In the genomic region with DNA sequence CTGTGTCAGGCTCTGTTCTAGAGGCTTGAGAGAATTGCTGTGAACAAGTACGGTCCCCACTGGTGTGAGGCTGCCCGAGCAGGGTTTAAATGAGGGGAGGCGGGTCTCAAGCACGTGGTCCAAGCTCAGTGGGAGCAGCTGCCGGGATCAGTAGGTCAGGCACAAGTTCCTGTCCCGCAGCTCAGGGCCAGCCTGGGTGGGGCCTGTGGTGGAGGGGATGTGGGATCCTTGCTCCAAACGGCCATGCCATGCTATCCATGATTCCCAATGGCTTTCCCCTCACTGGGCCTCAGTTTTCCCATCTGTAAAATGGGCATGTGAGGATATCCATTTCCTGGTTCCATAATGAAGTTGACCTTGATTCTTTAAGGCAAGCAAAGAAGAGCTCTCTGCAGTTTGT, we compare ENCODE assay signal across 41 cellular contexts. TPM values are rescaled to one million over a fixed set of nuclear protein-coding genes. Genes with fewer than 3 reads are reported as not detected.
"Had no signal": no experiment of that assay in that cellular context is flagged by ENCODE, and none has a peak within 500 bp of the region (broad histone marks: within the 10 kb centered on the region; RNA-seq: fewer than 3 reads in every experiment).

No MANE protein-coding gene starts in this region.

- H3K4me1 ChIP-seq: adrenal gland, body of pancreas, colonic mucosa, esophagus squamous epithelium, gastroesophageal sphincter, heart right ventricle had no signal

- H3K9me3 ChIP-seq: adrenal gland, body of pancreas, colonic mucosa had no signal

- H3K4me3 Mint-ChIP-seq: activated B cell treated with CpG ODN at 0.5 μM for 24 hours; activated CD8-positive, alpha-beta T cell treated with anti-CD3 and anti-CD28 coated beads for 36 hours; activated naive CD4-positive, alpha-beta T cell treated with anti-CD3 and anti-CD28 coated beads for 36 hours; activated naive CD4-positive, alpha-beta T cell treated with anti-CD3 and anti-CD28 coated beads, Interleukin-2, amount 50 U/mL, for 24 hours; activated naive CD8-positive, alpha-beta T cell treated with anti-CD3 and anti-CD28 coated beads for 36 hours; activated naive CD8-positive, alpha-beta T cell treated with anti-CD3 and anti-CD28 coated beads, Interleukin-2, amount 50 U/mL, for 24 hours; activated T-helper 1 cell treated with anti-CD3 and anti-CD28 coated beads, Interleukin-12 subunit alpha, Interleukin-12 subunit beta, Interleukin-2, Interleukin-4 antibody, amounts not matched to agents 30 ng/mL and 10 ng/mL and 1 ng/mL, durations not matched to agents 14 hours and 24 hours and 36 hours; T-helper 17 cell; T-helper 2 cell treated with Interferon-gamma antibody and Interleukin-4, amounts not matched to agents 5 μg/mL and 100 μg/mL, for 36 hours had no signal

- FAIRE-seq: endometrium, endothelial cell of umbilical vein had no signal

- H3K27me3 ChIP-seq: adrenal gland, body of pancreas, colonic mucosa had no signal

- ATAC-seq: activated CD4-positive, CD25-positive, alpha-beta regulatory T cell treated with anti-CD3 and anti-CD28 coated beads, Interleukin-2, amount 50 U/mL, for 24 hours; activated CD8-positive, alpha-beta T cell treated with anti-CD3 and anti-CD28 coated beads for 36 hours; activated naive CD8-positive, alpha-beta T cell treated with anti-CD3 and anti-CD28 coated beads, Interleukin-2, amount 50 U/mL, for 24 hours; body of pancreas; gastroesophageal sphincter; heart right ventricle; T-helper 17 cell had no signal

- H3K36me3 Mint-ChIP-seq: activated naive CD4-positive, alpha-beta T cell treated with anti-CD3 and anti-CD28 coated beads, Interleukin-2, amount 50 U/mL, for 24 hours; activated naive CD8-positive, alpha-beta T cell treated with anti-CD3 and anti-CD28 coated beads for 36 hours had no signal

- H3K27ac ChIP-seq: adrenal gland, body of pancreas, colonic mucosa, epithelial cell of prostate, esophagus squamous epithelium, gastroesophageal sphincter, heart right ventricle, WERI-Rb-1 had no signal

- H3K4me3 ChIP-seq: adrenal gland, body of pancreas, colonic mucosa, esophagus squamous epithelium, gastroesophageal sphincter, heart right ventricle had no signal

- DNase-seq: activated B cell treated with CpG ODN at 0.5 μM for 24 hours; activated CD4-positive, alpha-beta T cell treated with anti-CD3 and anti-CD28 coated beads for 48 hours; activated CD4-positive, alpha-beta T cell treated with anti-CD3 and anti-CD28 coated beads, Interleukin-2, amount 50 U/mL, for 1 hour; activated CD4-positive, alpha-beta T cell treated with anti-CD3 and anti-CD28 coated beads, Interleukin-2, amount 50 U/mL, for 48 hours; activated CD8-positive, alpha-beta memory T cell treated with anti-CD3 and anti-CD28 coated beads for 24 hours; activated CD8-positive, alpha-beta memory T cell treated with anti-CD3 and anti-CD28 coated beads, Interleukin-2, amount 50 U/mL, for 4 hours; activated CD8-positive, alpha-beta T cell treated with anti-CD3 and anti-CD28 coated beads for 36 hours; activated effector memory CD4-positive, alpha-beta T cell treated with anti-CD3 and anti-CD28 coated beads, Interleukin-2, amount 50 U/mL, for 16 hours; activated naive CD4-positive, alpha-beta T cell treated with anti-CD3 and anti-CD28 coated beads for 36 hours; activated naive CD8-positive, alpha-beta T cell treated with anti-CD3 and anti-CD28 coated beads for 36 hours; activated naive CD8-positive, alpha-beta T cell treated with anti-CD3 and anti-CD28 coated beads, Interleukin-2, amount 50 U/mL, for 24 hours; activated T-cell treated with anti-CD3 and anti-CD28 coated beads, Interleukin-2, amount 50 U/mL, for 1 hour; activated T-cell treated with anti-CD3 and anti-CD28 coated beads, Interleukin-2, amount 50 U/mL, for 48 hours; amygdala; aorta; body of pancreas; central memory CD4-positive, alpha-beta T cell; cerebellar nuclear complex; colonic mucosa; effector CD8-positive, alpha-beta T cell; esophagus squamous epithelium; foreskin melanocyte; heart right ventricle; T-helper 17 cell; T1000; WERI-Rb-1 had no signal

- H3K4me1 Mint-ChIP-seq: activated B cell treated with CpG ODN at 0.5 μM for 24 hours; activated naive CD4-positive, alpha-beta T cell treated with anti-CD3 and anti-CD28 coated beads, Interleukin-2, amount 50 U/mL, for 24 hours; activated naive CD8-positive, alpha-beta T cell treated with anti-CD3 and anti-CD28 coated beads for 36 hours; activated naive CD8-positive, alpha-beta T cell treated with anti-CD3 and anti-CD28 coated beads, Interleukin-2, amount 50 U/mL, for 24 hours had no signal

- H3K27ac Mint-ChIP-seq: activated B cell treated with CpG ODN at 0.5 μM for 24 hours; activated CD8-positive, alpha-beta T cell treated with anti-CD3 and anti-CD28 coated beads for 36 hours; activated naive CD4-positive, alpha-beta T cell treated with anti-CD3 and anti-CD28 coated beads for 36 hours; activated naive CD4-positive, alpha-beta T cell treated with anti-CD3 and anti-CD28 coated beads, Interleukin-2, amount 50 U/mL, for 24 hours; activated naive CD8-positive, alpha-beta T cell treated with anti-CD3 and anti-CD28 coated beads for 36 hours; activated naive CD8-positive, alpha-beta T cell treated with anti-CD3 and anti-CD28 coated beads, Interleukin-2, amount 50 U/mL, for 24 hours; activated T-helper 1 cell treated with anti-CD3 and anti-CD28 coated beads, Interleukin-12 subunit alpha, Interleukin-12 subunit beta, Interleukin-2, Interleukin-4 antibody, amounts not matched to agents 30 ng/mL and 10 ng/mL and 1 ng/mL, durations not matched to agents 14 hours and 24 hours and 36 hours; activated T-helper 2 cell treated with anti-CD3 and anti-CD28 coated beads, Interferon-gamma antibody, Interleukin-2, Interleukin-4, amounts not matched to agents 10 μg/mL and 5 μg/mL and 100 μg/mL, durations not matched to agents 14 hours and 24 hours and 36 hours; T-helper 17 cell; T-helper 2 cell treated with Interferon-gamma antibody and Interleukin-4, amounts not matched to agents 5 μg/mL and 100 μg/mL, for 36 hours had no signal

- H3K36me3 ChIP-seq: adrenal gland, colonic mucosa, esophagus squamous epithelium, gastroesophageal sphincter, heart right ventricle, WERI-Rb-1 had no signal

- H3K9me3 Mint-ChIP-seq: activated naive CD4-positive, alpha-beta T cell treated with anti-CD3 and anti-CD28 coated beads for 36 hours; activated naive CD4-positive, alpha-beta T cell treated with anti-CD3 and anti-CD28 coated beads, Interleukin-2, amount 50 U/mL, for 24 hours; activated naive CD8-positive, alpha-beta T cell treated with anti-CD3 and anti-CD28 coated beads for 36 hours; activated naive CD8-positive, alpha-beta T cell treated with anti-CD3 and anti-CD28 coated beads, Interleukin-2, amount 50 U/mL, for 24 hours; activated T-helper 1 cell treated with anti-CD3 and anti-CD28 coated beads, Interleukin-12 subunit alpha, Interleukin-12 subunit beta, Interleukin-2, Interleukin-4 antibody, amounts not matched to agents 30 ng/mL and 10 ng/mL and 1 ng/mL, durations not matched to agents 14 hours and 24 hours and 36 hours; activated T-helper 2 cell treated with anti-CD3 and anti-CD28 coated beads, Interferon-gamma antibody, Interleukin-2, Interleukin-4, amounts not matched to agents 10 μg/mL and 5 μg/mL and 100 μg/mL, durations not matched to agents 14 hours and 24 hours and 36 hours; T-helper 2 cell treated with Interferon-gamma antibody and Interleukin-4, amounts not matched to agents 5 μg/mL and 100 μg/mL, for 36 hours had no signal

RNA-seq across cellular contexts. Expression of a gene that starts 17.1 kb away (rescaled TPM):
- total RNA-seq: activated B cell treated with CpG ODN at 0.5 μM for 24 hours; activated CD8-positive, alpha-beta T cell treated with anti-CD3 and anti-CD28 coated beads for 36 hours; activated naive CD4-positive, alpha-beta T cell treated with anti-CD3 and anti-CD28 coated beads for 36 hours; activated naive CD8-positive, alpha-beta T cell treated with anti-CD3 and anti-CD28 coated beads for 36 hours; activated T-helper 1 cell treated with anti-CD3 and anti-CD28 coated beads, Interleukin-12 subunit alpha, Interleukin-12 subunit beta, Interleukin-2, Interleukin-4 antibody, amounts not matched to agents 30 ng/mL and 10 ng/mL and 1 ng/mL, durations not matched to agents 14 hours and 24 hours and 36 hours; activated T-helper 2 cell treated with anti-CD3 and anti-CD28 coated beads, Interferon-gamma antibody, Interleukin-2, Interleukin-4, amounts not matched to agents 10 μg/mL and 5 μg/mL and 100 μg/mL, durations not matched to agents 14 hours and 24 hours and 36 hours; aorta; body of pancreas; colonic mucosa; dermis microvascular lymphatic vessel endothelial cell; endothelial cell of umbilical vein; esophagus squamous epithelium; fibroblast of lung; fibroblast of villous mesenchyme; gastroesophageal sphincter; glomerular endothelial cell; T-helper 17 cell had no signal
- polyA plus RNA-seq: adrenal gland, aorta, endothelial cell of umbilical vein, esophagus, fibroblast of lung, heart right ventricle had no signal
